ENCODE assay signal across 1 cellular context in the genomic region with DNA sequence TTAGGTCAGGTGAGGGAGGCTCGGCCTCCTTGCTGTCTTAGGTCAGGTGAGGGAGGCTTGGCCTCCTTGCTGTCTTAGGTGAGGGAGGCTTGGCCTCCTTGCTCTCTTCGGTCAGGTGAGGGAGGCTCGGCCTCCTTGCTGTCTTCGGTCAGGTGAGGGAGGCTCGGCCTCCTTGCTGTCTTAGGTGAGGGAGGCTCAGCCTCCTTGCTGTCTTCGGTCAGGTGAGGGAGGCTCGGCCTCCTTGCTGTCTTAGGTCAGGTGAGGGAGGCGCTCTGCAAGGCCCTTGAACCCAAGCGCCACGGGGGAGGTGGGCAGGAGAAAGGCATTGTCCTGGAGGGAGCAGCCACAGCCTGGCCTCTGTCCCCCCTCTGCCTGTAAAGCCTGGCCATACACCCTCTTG.
TF ChIP-seq lines count a peak whose summit lies in the region.

No MANE protein-coding gene starts in this region.

TF ChIP-seq in HepG2, 621 proteins besides CTCF, POLR2A, EP300 and RAD21:
- TF ChIP-seq, protein P1, sequence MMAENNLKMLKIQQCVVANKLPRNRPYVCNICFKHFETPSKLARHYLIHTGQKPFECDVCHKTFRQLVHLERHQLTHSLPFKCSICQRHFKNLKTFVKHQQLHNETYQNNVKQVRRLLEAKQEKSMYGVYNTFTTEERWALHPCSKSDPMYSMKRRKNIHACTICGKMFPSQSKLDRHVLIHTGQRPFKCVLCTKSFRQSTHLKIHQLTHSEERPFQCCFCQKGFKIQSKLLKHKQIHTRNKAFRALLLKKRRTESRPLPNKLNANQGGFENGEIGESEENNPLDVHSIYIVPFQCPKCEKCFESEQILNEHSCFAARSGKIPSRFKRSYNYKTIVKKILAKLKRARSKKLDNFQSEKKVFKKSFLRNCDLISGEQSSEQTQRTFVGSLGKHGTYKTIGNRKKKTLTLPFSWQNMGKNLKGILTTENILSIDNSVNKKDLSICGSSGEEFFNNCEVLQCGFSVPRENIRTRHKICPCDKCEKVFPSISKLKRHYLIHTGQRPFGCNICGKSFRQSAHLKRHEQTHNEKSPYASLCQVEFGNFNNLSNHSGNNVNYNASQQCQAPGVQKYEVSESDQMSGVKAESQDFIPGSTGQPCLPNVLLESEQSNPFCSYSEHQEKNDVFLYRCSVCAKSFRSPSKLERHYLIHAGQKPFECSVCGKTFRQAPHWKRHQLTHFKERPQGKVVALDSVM (CRISPR knock-in tag; IDR thresholded peaks at IDR 0.05): peak; percentile 98
- TF ChIP-seq AGO1 (IDR thresholded peaks at IDR 0.05; ENCODE audit: low read depth, low read length, poor library complexity, severe bottlenecking): peak; percentile 17
- TF ChIP-seq, protein P2, sequence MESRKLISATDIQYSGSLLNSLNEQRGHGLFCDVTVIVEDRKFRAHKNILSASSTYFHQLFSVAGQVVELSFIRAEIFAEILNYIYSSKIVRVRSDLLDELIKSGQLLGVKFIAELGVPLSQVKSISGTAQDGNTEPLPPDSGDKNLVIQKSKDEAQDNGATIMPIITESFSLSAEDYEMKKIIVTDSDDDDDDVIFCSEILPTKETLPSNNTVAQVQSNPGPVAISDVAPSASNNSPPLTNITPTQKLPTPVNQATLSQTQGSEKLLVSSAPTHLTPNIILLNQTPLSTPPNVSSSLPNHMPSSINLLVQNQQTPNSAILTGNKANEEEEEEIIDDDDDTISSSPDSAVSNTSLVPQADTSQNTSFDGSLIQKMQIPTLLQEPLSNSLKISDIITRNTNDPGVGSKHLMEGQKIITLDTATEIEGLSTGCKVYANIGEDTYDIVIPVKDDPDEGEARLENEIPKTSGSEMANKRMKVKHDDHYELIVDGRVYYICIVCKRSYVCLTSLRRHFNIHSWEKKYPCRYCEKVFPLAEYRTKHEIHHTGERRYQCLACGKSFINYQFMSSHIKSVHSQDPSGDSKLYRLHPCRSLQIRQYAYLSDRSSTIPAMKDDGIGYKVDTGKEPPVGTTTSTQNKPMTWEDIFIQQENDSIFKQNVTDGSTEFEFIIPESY (CRISPR knock-in tag; IDR thresholded peaks at IDR 0.05): peak; percentile 32; the same call in 1 of the 2 replicates
- TF ChIP-seq, protein P3, sequence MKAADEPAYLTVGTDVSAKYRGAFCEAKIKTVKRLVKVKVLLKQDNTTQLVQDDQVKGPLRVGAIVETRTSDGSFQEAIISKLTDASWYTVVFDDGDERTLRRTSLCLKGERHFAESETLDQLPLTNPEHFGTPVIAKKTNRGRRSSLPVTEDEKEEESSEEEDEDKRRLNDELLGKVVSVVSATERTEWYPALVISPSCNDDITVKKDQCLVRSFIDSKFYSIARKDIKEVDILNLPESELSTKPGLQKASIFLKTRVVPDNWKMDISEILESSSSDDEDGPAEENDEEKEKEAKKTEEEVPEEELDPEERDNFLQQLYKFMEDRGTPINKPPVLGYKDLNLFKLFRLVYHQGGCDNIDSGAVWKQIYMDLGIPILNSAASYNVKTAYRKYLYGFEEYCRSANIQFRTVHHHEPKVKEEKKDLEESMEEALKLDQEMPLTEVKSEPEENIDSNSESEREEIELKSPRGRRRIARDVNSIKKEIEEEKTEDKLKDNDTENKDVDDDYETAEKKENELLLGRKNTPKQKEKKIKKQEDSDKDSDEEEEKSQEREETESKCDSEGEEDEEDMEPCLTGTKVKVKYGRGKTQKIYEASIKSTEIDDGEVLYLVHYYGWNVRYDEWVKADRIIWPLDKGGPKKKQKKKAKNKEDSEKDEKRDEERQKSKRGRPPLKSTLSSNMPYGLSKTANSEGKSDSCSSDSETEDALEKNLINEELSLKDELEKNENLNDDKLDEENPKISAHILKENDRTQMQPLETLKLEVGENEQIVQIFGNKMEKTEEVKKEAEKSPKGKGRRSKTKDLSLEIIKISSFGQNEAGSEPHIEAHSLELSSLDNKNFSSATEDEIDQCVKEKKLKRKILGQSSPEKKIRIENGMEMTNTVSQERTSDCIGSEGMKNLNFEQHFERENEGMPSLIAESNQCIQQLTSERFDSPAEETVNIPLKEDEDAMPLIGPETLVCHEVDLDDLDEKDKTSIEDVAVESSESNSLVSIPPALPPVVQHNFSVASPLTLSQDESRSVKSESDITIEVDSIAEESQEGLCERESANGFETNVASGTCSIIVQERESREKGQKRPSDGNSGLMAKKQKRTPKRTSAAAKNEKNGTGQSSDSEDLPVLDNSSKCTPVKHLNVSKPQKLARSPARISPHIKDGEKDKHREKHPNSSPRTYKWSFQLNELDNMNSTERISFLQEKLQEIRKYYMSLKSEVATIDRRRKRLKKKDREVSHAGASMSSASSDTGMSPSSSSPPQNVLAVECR (CRISPR knock-in tag; IDR thresholded peaks at IDR 0.05; ENCODE audit: borderline replicate concordance): 0 out of 2 replicates have a peak, but pooled peaks have one; percentile 7
- 0 out of 2 replicates have a peak, but pooled peaks have one; percentile 10 for TF ChIP-seq SALL1 (CRISPR knock-in tag; IDR thresholded peaks at IDR 0.05)
- TF ChIP-seq PCBP1 (IDR thresholded peaks at IDR 0.05; ENCODE audit: borderline replicate concordance, low read depth, low read length): 0 out of 2 replicates have a peak, but pooled peaks have one; percentile 35
- TF ChIP-seq HNRNPLL (IDR thresholded peaks at IDR 0.05; ENCODE audit: low read depth, low read length, poor library complexity, severe bottlenecking): peak; percentile 7
